12 cellular contexts compared by ENCODE assay signal in genomic region chr18:63257453-63257852, GRCh38.
DNase-seq lines count a peak whose midpoint lies in the region; ATAC-seq lines count a peak whose summit lies in the region.
"Had no signal": no experiment of that assay in that cellular context is flagged by ENCODE, and none has a peak within 500 bp of the region (broad histone marks: within the 10 kb centered on the region; RNA-seq: fewer than 3 reads in every experiment).

No MANE protein-coding gene starts in this region.

- CTCF ChIA-PET in CD8-positive, alpha-beta memory T cell (lab: Charles Lee), result interaction anchor here (0.9 to 3.3 kb wide), 2 partner anchors 60 to 61 kb away, joined by 3 to 12 read pairs; partner anchors contain the start of gene BCL2
- CTCF ChIA-PET in T-cell (lab: Charles Lee), result interaction anchor here in 1 of 2 donors (0.6 kb wide), 2 partner anchors 35 to 1048 kb away, joined by 3 to 7 read pairs; no protein-coding TSS in a partner anchor

- no peaks in the 10 kb centered on the region for H3K27me3 ChIP-seq in CD8-positive, alpha-beta memory T cell (ENCODE audit: insufficient read depth, low read length, poor library complexity, severe bottlenecking)
- H3K27me3 ChIP-seq in layer of hippocampus (ENCODE audit: control insufficient read depth, insufficient read depth, low read length), result no peaks in the 10 kb centered on the region

- H3K36me3 Mint-ChIP-seq in CD8-positive, alpha-beta memory T cell, result peaks cover 6 to 38% (median 23%) of the 10 kb centered on the region in 3 donors
- peaks cover 76% of the 10 kb centered on the region for H3K36me3 Mint-ChIP-seq in T-cell

- ATAC-seq in GM19025 (IDR thresholded peaks at IDR 0.05; ENCODE audit: low read depth, unreplicated experiment) (peak; percentile 47), T-cell (replicated peaks in 1 of 4) (no peak), HG02973 (IDR thresholded peaks at IDR 0.05; ENCODE audit: unreplicated experiment) (no peak)

- H3K9me3 ChIP-seq in CD8-positive, alpha-beta memory T cell (ENCODE audit: low read length), result no peaks in the 10 kb centered on the region

- H3K4me1 ChIP-seq in CD8-positive, alpha-beta memory T cell (ENCODE audit: insufficient read depth, low read length), result peaks cover 20% of the 10 kb centered on the region

- peaks cover 65 to 93% (median 85%) of the 10 kb centered on the region in 3 donors for H3K4me1 Mint-ChIP-seq in CD8-positive, alpha-beta memory T cell
- peaks cover 83 to 92% (median 87%) of the 10 kb centered on the region in 3 donors for H3K4me1 Mint-ChIP-seq in T-cell

- H3K27ac ChIP-seq in CD8-positive, alpha-beta memory T cell (ENCODE audit: low read depth, low read length), result no peak overlapping the region
- peak overlapping the region; percentile 78 for H3K27ac ChIP-seq in layer of hippocampus (ENCODE audit: low read depth, low read length)
- H3K27ac ChIP-seq: C4-2B had no signal

- no peaks in the 10 kb centered on the region for H3K27me3 Mint-ChIP-seq in CD8-positive, alpha-beta memory T cell
- no peaks in the 10 kb centered on the region for H3K27me3 Mint-ChIP-seq in T-cell

- H3K36me3 ChIP-seq in CD8-positive, alpha-beta memory T cell (ENCODE audit: insufficient read depth, low read length), result no peaks in the 10 kb centered on the region

- H3K4me3 ChIP-seq in CD8-positive, alpha-beta memory T cell (ENCODE audit: low read length), result no peak overlapping the region

- H3K9me3 Mint-ChIP-seq in CD8-positive, alpha-beta memory T cell, result no peaks in the 10 kb centered on the region
- peaks cover 0 to 3% (median 3%) of the 10 kb centered on the region in 3 donors for H3K9me3 Mint-ChIP-seq in T-cell

- no peak for DNase-seq in CD8-positive, alpha-beta memory T cell
- DNase-seq in T-cell, result no peak
- DNase-seq in medulla oblongata (ENCODE audit: extremely low spot score), result no peak
- no peak for DNase-seq in NK-92 (lab: John Stamatoyannopoulos, UW; ENCODE audit: unreplicated experiment)
- DNase-seq in kidney tubule cell (ENCODE audit: low spot score), result no peak
- DNase-seq: activated CD4-positive, alpha-beta T cell treated with anti-CD3 and anti-CD28 coated beads, Interleukin-2, amount 50 U/mL, for 1 hour; erythroblast had no signal

- peak overlapping the region in 5 of 7 donors; percentile 51 to 77 (median 61) for H3K4me3 Mint-ChIP-seq in CD8-positive, alpha-beta memory T cell
- peak overlapping the region; percentile 13 to 67 (median 21) for H3K4me3 Mint-ChIP-seq in T-cell
- H3K4me3 Mint-ChIP-seq: neural crest cell had no signal

- POLR2A ChIA-PET in CD8-positive, alpha-beta memory T cell (lab: Charles Lee), result no interaction called here
- POLR2A ChIA-PET in T-cell (lab: Charles Lee), result no interaction called here

- H3K27ac Mint-ChIP-seq in CD8-positive, alpha-beta memory T cell, result peak overlapping the region in 6 of 8 donors; percentile 33 to 94 (median 75)
- H3K27ac Mint-ChIP-seq in T-cell, result peak overlapping the region; percentile 76 to 87
